ENCODE assay signal across 34 cellular contexts in the genomic region with DNA sequence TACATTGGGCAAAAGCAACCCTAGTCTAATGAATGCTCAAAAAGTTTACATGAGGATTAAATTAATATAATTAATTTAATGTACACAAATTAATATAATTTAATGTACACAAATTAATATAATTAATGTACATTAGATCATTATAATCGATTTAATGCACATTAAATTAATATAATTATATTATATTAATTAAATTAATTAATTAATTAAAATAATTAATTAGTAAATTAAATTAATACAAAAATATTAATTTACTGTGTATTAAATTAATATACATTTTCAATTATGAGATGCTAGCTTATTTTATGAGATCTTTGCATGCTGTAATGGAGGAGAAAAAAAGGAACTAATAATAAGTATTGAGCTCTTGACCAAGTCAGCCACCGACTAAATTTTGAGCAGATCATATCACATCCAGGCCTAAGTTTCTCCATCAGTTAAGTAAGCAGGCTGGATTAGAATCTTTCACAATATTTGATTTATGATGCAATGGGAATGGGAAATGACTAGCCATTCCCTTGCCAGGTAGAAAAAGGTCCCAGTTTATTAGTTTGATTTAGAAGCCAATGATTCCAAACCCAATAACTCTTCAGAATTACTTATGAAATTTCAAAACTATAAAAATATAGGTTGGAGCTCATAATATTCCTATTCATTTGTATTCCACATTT.
"Had no signal": no experiment of that assay in that cellular context is flagged by ENCODE, and none has a peak within 500 bp of the region (broad histone marks: within the 10 kb centered on the region; RNA-seq: fewer than 3 reads in every experiment).

No MANE protein-coding gene starts in this region.

- DNase-seq: activated CD4-positive, alpha-beta T cell treated with anti-CD3 and anti-CD28 coated beads for 48 hours; activated CD4-positive, alpha-beta T cell treated with anti-CD3 and anti-CD28 coated beads, Interleukin-2, amount 50 U/mL, for 48 hours; activated CD8-positive, alpha-beta memory T cell treated with anti-CD3 and anti-CD28 coated beads for 24 hours; activated effector memory CD4-positive, alpha-beta T cell treated with anti-CD3 and anti-CD28 coated beads, Interleukin-2, amount 50 U/mL, for 16 hours; activated naive CD4-positive, alpha-beta T cell treated with anti-CD3 and anti-CD28 coated beads, Interleukin-2, amount 10 ng/mL, durations not matched to agents 7 days and 5 days; activated naive CD8-positive, alpha-beta T cell treated with anti-CD3 and anti-CD28 coated beads, Interleukin-2, amount 10 ng/mL, durations not matched to agents 7 days and 5 days; activated T-cell treated with anti-CD3 and anti-CD28 coated beads, Interleukin-2, amount 50 U/mL, for 1 hour; cerebellar nuclear complex; dorsolateral prefrontal cortex; effector memory CD4-positive, alpha-beta T cell; heart left ventricle; hypothalamus; immature natural killer cell; kidney glomerular epithelial cell; left lung; mucosa of descending colon; retina; sigmoid colon; stimulated activated CD4-positive, alpha-beta T cell treated with anti-CD3 and anti-CD28 coated beads, Interleukin-1b, Interleukin-23, amount 100 ng/mL, for 48 hours; stimulated activated naive B cell treated with anti-CD40 and anti-IgM and Interleukin-4, amounts not matched to agents 10 μg/mL and 1 μg/mL and 100 μg/mL, for 72 hours; stomach; thyroid gland; upper lobe of right lung had no signal

- H3K36me3 ChIP-seq: ascending aorta, cardiac muscle cell, heart left ventricle, left lung, sigmoid colon, stomach, thyroid gland, upper lobe of right lung had no signal

- H3K4me3 ChIP-seq: ascending aorta, cardiac muscle cell, coronary artery, dorsolateral prefrontal cortex, heart left ventricle, left lung, lung, mucosa of descending colon, sigmoid colon, smooth muscle cell, stomach, thyroid gland, upper lobe of right lung had no signal

- H3K9me3 Mint-ChIP-seq: activated naive CD4-positive, alpha-beta T cell treated with anti-CD3 and anti-CD28 coated beads, Interleukin-2, amount 10 ng/mL, durations not matched to agents 7 days and 5 days; activated T-helper 1 cell treated with anti-CD3 and anti-CD28 coated beads, Interleukin-12 subunit alpha, Interleukin-12 subunit beta, Interleukin-2, Interleukin-4 antibody, amounts not matched to agents 30 ng/mL and 10 ng/mL and 1 ng/mL, durations not matched to agents 14 hours and 24 hours and 36 hours; nephron had no signal

- H3K36me3 Mint-ChIP-seq: activated naive CD4-positive, alpha-beta T cell treated with anti-CD3 and anti-CD28 coated beads, Interleukin-2, amount 10 ng/mL, durations not matched to agents 7 days and 5 days; activated naive CD8-positive, alpha-beta T cell treated with anti-CD3 and anti-CD28 coated beads, Interleukin-2, amount 10 ng/mL, durations not matched to agents 7 days and 5 days; brain; immature natural killer cell; stimulated activated naive B cell treated with anti-CD40 and anti-IgM and Interleukin-4, amounts not matched to agents 10 μg/mL and 1 μg/mL and 100 μg/mL, for 72 hours had no signal

- H3K27me3 ChIP-seq: ascending aorta, cardiac muscle cell, dorsolateral prefrontal cortex, heart left ventricle, left lung, sigmoid colon, stomach, thyroid gland, upper lobe of right lung had no signal

- H3K4me1 Mint-ChIP-seq: activated naive CD4-positive, alpha-beta T cell treated with anti-CD3 and anti-CD28 coated beads, Interleukin-2, amount 10 ng/mL, durations not matched to agents 7 days and 5 days; activated naive CD8-positive, alpha-beta T cell treated with anti-CD3 and anti-CD28 coated beads, Interleukin-2, amount 10 ng/mL, durations not matched to agents 7 days and 5 days; brain; immature natural killer cell; nephron; stimulated activated naive B cell treated with anti-CD40 and anti-IgM and Interleukin-4, amounts not matched to agents 10 μg/mL and 1 μg/mL and 100 μg/mL, for 72 hours had no signal

- H3K27me3 Mint-ChIP-seq: activated naive CD4-positive, alpha-beta T cell treated with anti-CD3 and anti-CD28 coated beads, Interleukin-2, amount 10 ng/mL, durations not matched to agents 7 days and 5 days; activated naive CD8-positive, alpha-beta T cell treated with anti-CD3 and anti-CD28 coated beads, Interleukin-2, amount 10 ng/mL, durations not matched to agents 7 days and 5 days; progenitor cell of endocrine pancreas; stimulated activated naive B cell treated with anti-CD40 and anti-IgM and Interleukin-4, amounts not matched to agents 10 μg/mL and 1 μg/mL and 100 μg/mL, for 72 hours had no signal

- H3K27ac ChIP-seq: ascending aorta, cardiac muscle cell, coronary artery, dorsolateral prefrontal cortex, heart left ventricle, left lung, sigmoid colon, stomach, thyroid gland, upper lobe of right lung, VCaP had no signal

- H3K4me3 Mint-ChIP-seq: activated naive CD4-positive, alpha-beta T cell treated with anti-CD3 and anti-CD28 coated beads, Interleukin-2, amount 10 ng/mL, durations not matched to agents 7 days and 5 days; activated naive CD8-positive, alpha-beta T cell treated with anti-CD3 and anti-CD28 coated beads, Interleukin-2, amount 10 ng/mL, durations not matched to agents 7 days and 5 days; activated T-helper 1 cell treated with anti-CD3 and anti-CD28 coated beads, Interleukin-12 subunit alpha, Interleukin-12 subunit beta, Interleukin-2, Interleukin-4 antibody, amounts not matched to agents 30 ng/mL and 10 ng/mL and 1 ng/mL, durations not matched to agents 14 hours and 24 hours and 36 hours; brain; immature natural killer cell; nephron; stimulated activated naive B cell treated with anti-CD40 and anti-IgM and Interleukin-4, amounts not matched to agents 10 μg/mL and 1 μg/mL and 100 μg/mL, for 72 hours had no signal

- H3K4me1 ChIP-seq: ascending aorta, heart left ventricle, left lung, sigmoid colon, stomach, thyroid gland, upper lobe of right lung had no signal

- H3K9me3 ChIP-seq: ascending aorta, heart left ventricle, left lung, mucosa of descending colon, sigmoid colon, stomach, thyroid gland, upper lobe of right lung had no signal

- ATAC-seq: activated CD4-positive, CD25-positive, alpha-beta regulatory T cell treated with anti-CD3 and anti-CD28 coated beads, Interleukin-2, amount 50 U/mL, for 24 hours; heart left ventricle; left lung; mucosa of descending colon; stimulated activated naive B cell treated with anti-CD40 and anti-IgM and Interleukin-4, amounts not matched to agents 10 μg/mL and 1 μg/mL and 100 μg/mL, for 72 hours; upper lobe of right lung had no signal

- H3K27ac Mint-ChIP-seq: activated naive CD4-positive, alpha-beta T cell treated with anti-CD3 and anti-CD28 coated beads, Interleukin-2, amount 10 ng/mL, durations not matched to agents 7 days and 5 days; activated naive CD8-positive, alpha-beta T cell treated with anti-CD3 and anti-CD28 coated beads, Interleukin-2, amount 10 ng/mL, durations not matched to agents 7 days and 5 days; activated T-helper 1 cell treated with anti-CD3 and anti-CD28 coated beads, Interleukin-12 subunit alpha, Interleukin-12 subunit beta, Interleukin-2, Interleukin-4 antibody, amounts not matched to agents 30 ng/mL and 10 ng/mL and 1 ng/mL, durations not matched to agents 14 hours and 24 hours and 36 hours; brain; immature natural killer cell; nephron; progenitor cell of endocrine pancreas; stimulated activated naive B cell treated with anti-CD40 and anti-IgM and Interleukin-4, amounts not matched to agents 10 μg/mL and 1 μg/mL and 100 μg/mL, for 72 hours had no signal
